2 cellular contexts compared by ENCODE assay signal in the genomic region with DNA sequence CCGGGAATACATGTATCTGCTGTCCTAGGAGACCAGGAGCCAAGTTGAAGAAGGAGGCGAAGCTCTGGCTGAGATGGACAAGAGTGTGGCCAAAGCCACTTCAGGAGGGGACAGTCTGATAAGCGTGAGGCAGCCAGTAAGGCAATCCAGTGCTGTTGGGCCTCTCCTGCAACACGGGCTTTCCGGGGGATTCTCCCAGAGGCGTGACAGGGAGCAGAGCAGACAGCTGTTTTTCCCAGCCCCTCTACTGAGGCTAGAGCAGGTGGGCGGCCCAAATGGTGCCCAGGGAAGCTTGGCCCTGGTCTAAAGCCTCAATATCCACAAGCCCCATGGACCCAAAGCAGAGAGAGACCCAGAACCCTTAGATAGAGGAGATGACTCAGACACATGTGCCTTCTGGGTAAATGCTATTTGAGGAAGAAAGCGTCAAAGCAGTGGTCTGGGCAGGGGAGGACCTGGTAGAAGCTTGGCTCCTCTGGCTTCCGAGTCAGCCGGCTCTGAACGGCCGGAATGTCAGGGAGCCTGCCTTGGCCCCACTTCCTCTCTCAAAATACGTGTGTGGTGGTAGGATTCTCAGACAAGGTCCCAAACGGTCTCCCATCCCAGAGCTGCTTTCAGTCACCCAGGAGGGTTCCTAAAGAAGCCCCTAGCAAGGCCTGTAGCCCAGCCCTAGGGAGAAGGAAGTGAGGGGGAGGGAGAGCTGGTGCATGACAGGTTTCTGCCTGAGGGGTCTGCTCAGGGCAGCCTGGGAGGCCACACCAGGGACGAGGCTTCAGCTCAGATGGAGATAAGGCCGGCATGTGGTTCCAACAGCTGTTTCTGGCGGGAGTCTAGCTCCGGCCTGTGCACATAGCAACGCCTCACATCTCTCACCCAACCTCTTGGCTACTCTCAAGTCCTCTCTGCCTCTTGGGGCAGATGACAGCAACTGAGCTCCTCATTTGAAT.
TF ChIP-seq lines count a peak whose summit lies in the region.

No MANE protein-coding gene starts in this region.

TF ChIP-seq in liver, 16 proteins besides CTCF, POLR2A, EP300 and RAD21:
- TF ChIP-seq HNF4A (conservative IDR thresholded peaks at IDR 0.05) = no peak
- TF ChIP-seq NR2F2 (IDR thresholded peaks at IDR 0.05) = peak; percentile 17
- TF ChIP-seq, protein P1, sequence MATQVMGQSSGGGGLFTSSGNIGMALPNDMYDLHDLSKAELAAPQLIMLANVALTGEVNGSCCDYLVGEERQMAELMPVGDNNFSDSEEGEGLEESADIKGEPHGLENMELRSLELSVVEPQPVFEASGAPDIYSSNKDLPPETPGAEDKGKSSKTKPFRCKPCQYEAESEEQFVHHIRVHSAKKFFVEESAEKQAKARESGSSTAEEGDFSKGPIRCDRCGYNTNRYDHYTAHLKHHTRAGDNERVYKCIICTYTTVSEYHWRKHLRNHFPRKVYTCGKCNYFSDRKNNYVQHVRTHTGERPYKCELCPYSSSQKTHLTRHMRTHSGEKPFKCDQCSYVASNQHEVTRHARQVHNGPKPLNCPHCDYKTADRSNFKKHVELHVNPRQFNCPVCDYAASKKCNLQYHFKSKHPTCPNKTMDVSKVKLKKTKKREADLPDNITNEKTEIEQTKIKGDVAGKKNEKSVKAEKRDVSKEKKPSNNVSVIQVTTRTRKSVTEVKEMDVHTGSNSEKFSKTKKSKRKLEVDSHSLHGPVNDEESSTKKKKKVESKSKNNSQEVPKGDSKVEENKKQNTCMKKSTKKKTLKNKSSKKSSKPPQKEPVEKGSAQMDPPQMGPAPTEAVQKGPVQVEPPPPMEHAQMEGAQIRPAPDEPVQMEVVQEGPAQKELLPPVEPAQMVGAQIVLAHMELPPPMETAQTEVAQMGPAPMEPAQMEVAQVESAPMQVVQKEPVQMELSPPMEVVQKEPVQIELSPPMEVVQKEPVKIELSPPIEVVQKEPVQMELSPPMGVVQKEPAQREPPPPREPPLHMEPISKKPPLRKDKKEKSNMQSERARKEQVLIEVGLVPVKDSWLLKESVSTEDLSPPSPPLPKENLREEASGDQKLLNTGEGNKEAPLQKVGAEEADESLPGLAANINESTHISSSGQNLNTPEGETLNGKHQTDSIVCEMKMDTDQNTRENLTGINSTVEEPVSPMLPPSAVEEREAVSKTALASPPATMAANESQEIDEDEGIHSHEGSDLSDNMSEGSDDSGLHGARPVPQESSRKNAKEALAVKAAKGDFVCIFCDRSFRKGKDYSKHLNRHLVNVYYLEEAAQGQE (IDR thresholded peaks at IDR 0.05) = no peak
- TF ChIP-seq EGR1 (IDR thresholded peaks at IDR 0.05; ENCODE audit: low read depth in 2 of 2) = no peak
- no peak for TF ChIP-seq JUND (IDR thresholded peaks at IDR 0.05)
- no peak for TF ChIP-seq GABPA (IDR thresholded peaks at IDR 0.05 in 1 of 2, conservative IDR thresholded peaks at IDR 0.05 in 1 of 2)

TF ChIP-seq in HepG2, 621 proteins besides CTCF, POLR2A, EP300 and RAD21:
- TF ChIP-seq NFIB (CRISPR knock-in tag; IDR thresholded peaks at IDR 0.05; ENCODE audit: borderline replicate concordance) = no peak
- TF ChIP-seq PHF20 (CRISPR knock-in tag; IDR thresholded peaks at IDR 0.05) = no peak
- no peak for TF ChIP-seq RCOR2 (CRISPR knock-in tag; IDR thresholded peaks at IDR 0.05)
- TF ChIP-seq, protein P2, sequence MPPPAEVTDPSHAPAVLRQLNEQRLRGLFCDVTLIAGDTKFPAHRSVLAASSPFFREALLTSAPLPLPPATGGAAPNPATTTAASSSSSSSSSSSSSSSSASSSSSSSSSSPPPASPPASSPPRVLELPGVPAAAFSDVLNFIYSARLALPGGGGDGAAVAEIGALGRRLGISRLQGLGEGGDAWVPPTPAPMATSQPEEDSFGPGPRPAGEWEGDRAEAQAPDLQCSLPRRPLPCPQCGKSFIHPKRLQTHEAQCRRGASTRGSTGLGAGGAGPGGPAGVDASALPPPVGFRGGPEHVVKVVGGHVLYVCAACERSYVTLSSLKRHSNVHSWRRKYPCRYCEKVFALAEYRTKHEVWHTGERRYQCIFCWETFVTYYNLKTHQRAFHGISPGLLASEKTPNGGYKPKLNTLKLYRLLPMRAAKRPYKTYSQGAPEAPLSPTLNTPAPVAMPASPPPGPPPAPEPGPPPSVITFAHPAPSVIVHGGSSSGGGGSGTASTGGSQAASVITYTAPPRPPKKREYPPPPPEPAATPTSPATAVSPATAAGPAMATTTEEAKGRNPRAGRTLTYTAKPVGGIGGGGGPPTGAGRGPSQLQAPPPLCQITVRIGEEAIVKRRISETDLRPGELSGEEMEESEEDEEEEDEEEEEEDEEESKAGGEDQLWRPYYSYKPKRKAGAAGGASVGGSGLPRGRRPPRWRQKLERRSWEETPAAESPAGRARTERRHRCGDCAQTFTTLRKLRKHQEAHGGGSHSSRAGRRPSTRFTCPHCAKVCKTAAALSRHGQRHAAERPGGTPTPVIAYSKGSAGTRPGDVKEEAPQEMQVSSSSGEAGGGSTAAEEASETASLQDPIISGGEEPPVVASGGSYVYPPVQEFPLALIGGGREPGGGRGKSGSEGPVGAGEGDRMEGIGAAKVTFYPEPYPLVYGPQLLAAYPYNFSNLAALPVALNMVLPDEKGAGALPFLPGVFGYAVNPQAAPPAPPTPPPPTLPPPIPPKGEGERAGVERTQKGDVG (CRISPR knock-in tag; IDR thresholded peaks at IDR 0.05; ENCODE audit: borderline replicate concordance) = no peak
- TF ChIP-seq, protein P3, sequence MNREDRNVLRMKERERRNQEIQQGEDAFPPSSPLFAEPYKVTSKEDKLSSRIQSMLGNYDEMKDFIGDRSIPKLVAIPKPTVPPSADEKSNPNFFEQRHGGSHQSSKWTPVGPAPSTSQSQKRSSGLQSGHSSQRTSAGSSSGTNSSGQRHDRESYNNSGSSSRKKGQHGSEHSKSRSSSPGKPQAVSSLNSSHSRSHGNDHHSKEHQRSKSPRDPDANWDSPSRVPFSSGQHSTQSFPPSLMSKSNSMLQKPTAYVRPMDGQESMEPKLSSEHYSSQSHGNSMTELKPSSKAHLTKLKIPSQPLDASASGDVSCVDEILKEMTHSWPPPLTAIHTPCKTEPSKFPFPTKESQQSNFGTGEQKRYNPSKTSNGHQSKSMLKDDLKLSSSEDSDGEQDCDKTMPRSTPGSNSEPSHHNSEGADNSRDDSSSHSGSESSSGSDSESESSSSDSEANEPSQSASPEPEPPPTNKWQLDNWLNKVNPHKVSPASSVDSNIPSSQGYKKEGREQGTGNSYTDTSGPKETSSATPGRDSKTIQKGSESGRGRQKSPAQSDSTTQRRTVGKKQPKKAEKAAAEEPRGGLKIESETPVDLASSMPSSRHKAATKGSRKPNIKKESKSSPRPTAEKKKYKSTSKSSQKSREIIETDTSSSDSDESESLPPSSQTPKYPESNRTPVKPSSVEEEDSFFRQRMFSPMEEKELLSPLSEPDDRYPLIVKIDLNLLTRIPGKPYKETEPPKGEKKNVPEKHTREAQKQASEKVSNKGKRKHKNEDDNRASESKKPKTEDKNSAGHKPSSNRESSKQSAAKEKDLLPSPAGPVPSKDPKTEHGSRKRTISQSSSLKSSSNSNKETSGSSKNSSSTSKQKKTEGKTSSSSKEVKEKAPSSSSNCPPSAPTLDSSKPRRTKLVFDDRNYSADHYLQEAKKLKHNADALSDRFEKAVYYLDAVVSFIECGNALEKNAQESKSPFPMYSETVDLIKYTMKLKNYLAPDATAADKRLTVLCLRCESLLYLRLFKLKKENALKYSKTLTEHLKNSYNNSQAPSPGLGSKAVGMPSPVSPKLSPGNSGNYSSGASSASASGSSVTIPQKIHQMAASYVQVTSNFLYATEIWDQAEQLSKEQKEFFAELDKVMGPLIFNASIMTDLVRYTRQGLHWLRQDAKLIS (CRISPR knock-in tag; IDR thresholded peaks at IDR 0.05) = no peak
- TF ChIP-seq ZNF619 (CRISPR knock-in tag; IDR thresholded peaks at IDR 0.05) = no peak
- no peak for TF ChIP-seq ELF4 (CRISPR knock-in tag; IDR thresholded peaks at IDR 0.05; ENCODE audit: borderline replicate concordance)
- no peak for TF ChIP-seq FOXA1 (IDR thresholded peaks at IDR 0.05)
- no peak for TF ChIP-seq FOXA1 (CRISPR knock-in tag; IDR thresholded peaks at IDR 0.05)
- TF ChIP-seq ZNF674 (CRISPR knock-in tag; IDR thresholded peaks at IDR 0.05; ENCODE audit: low read depth) = no peak
- no peak for TF ChIP-seq MTA3 (CRISPR knock-in tag; IDR thresholded peaks at IDR 0.05)
- TF ChIP-seq ZNF737 (CRISPR knock-in tag; IDR thresholded peaks at IDR 0.05; ENCODE audit: borderline replicate concordance) = no peak
- TF ChIP-seq, protein P4, sequence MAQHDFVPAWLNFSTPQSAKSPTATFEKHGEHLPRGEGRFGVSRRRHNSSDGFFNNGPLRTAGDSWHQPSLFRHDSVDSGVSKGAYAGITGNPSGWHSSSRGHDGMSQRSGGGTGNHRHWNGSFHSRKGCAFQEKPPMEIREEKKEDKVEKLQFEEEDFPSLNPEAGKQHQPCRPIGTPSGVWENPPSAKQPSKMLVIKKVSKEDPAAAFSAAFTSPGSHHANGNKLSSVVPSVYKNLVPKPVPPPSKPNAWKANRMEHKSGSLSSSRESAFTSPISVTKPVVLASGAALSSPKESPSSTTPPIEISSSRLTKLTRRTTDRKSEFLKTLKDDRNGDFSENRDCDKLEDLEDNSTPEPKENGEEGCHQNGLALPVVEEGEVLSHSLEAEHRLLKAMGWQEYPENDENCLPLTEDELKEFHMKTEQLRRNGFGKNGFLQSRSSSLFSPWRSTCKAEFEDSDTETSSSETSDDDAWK (CRISPR knock-in tag; IDR thresholded peaks at IDR 0.05) = no peak
- no peak for TF ChIP-seq STAT5B (CRISPR knock-in tag; IDR thresholded peaks at IDR 0.05)
